In the genomic region with DNA sequence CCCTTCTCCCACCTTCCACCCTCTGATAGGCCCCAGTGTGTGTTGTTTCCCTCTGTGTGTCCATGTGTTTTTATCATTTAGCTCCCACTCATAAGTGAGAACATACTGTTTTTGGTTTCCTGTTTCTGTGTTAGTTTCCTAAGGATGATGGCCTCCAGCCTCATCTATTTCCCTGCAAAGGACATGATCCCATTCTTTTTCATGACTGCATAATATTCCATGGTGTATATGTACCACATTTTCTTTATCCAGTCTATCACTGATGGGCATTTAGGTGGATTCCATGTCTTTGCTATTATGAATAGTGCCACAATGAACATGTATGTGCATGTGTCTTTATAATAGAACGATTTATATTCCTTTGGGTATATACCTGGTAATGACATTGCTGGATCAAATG, we compare ENCODE assay signal across 14 cellular contexts. TPM values are rescaled to one million over a fixed set of nuclear protein-coding genes. Genes with fewer than 3 reads are reported as not detected.
"Had no signal": no experiment of that assay in that cellular context is flagged by ENCODE, and none has a peak within 500 bp of the region (broad histone marks: within the 10 kb centered on the region; RNA-seq: fewer than 3 reads in every experiment).

No MANE protein-coding gene starts in this region.

RNA-seq across cellular contexts. Expression of a gene that starts 6.1 kb away (rescaled TPM):
- total RNA-seq: activated B cell treated with CpG ODN at 0.5 μM for 24 hours; activated CD4-positive, alpha-beta memory T cell treated with anti-CD3 and anti-CD28 coated beads for 36 hours; activated CD4-positive, alpha-beta memory T cell treated with anti-CD3 and anti-CD28 coated beads, Interleukin-2, amount 10 ng/mL, durations not matched to agents 7 days and 5 days; activated CD4-positive, alpha-beta T cell treated with anti-CD3 and anti-CD28 coated beads for 36 hours; activated CD4-positive, alpha-beta T cell treated with anti-CD3 and anti-CD28 coated beads, Interleukin-2, amount 10 ng/mL, durations not matched to agents 24 days and 14 days; activated CD4-positive, alpha-beta T cell treated with anti-CD3 and anti-CD28 coated beads, Interleukin-2, amount 10 ng/mL, durations not matched to agents 7 days and 5 days; activated CD8-positive, alpha-beta memory T cell treated with anti-CD3 and anti-CD28 coated beads for 36 hours; activated CD8-positive, alpha-beta memory T cell treated with anti-CD3 and anti-CD28 coated beads, Interleukin-2, amount 10 ng/mL, durations not matched to agents 7 days and 5 days; activated CD8-positive, alpha-beta T cell treated with anti-CD3 and anti-CD28 coated beads for 36 hours; activated CD8-positive, alpha-beta T cell treated with anti-CD3 and anti-CD28 coated beads, Interleukin-2, amount 10 ng/mL, durations not matched to agents 7 days and 5 days; T-helper 1 cell treated with Interleukin-12 subunit alpha and Interleukin-12 subunit beta and Interleukin-4 antibody, amounts not matched to agents 30 ng/mL and 1 ng/mL, for 36 hours; T-helper 17 cell; T-helper 2 cell treated with Interferon-gamma antibody and Interleukin-4, amounts not matched to agents 100 ng/mL and 5 ng/mL, for 36 hours; WTC11 had no signal

RNA-seq across cellular contexts. Expression of a gene that starts 41.6 kb away (rescaled TPM):
- total RNA-seq: activated B cell treated with CpG ODN at 0.5 μM for 24 hours; activated CD4-positive, alpha-beta memory T cell treated with anti-CD3 and anti-CD28 coated beads for 36 hours; activated CD4-positive, alpha-beta memory T cell treated with anti-CD3 and anti-CD28 coated beads, Interleukin-2, amount 10 ng/mL, durations not matched to agents 7 days and 5 days; activated CD4-positive, alpha-beta T cell treated with anti-CD3 and anti-CD28 coated beads for 36 hours; activated CD4-positive, alpha-beta T cell treated with anti-CD3 and anti-CD28 coated beads, Interleukin-2, amount 10 ng/mL, durations not matched to agents 24 days and 14 days; activated CD4-positive, alpha-beta T cell treated with anti-CD3 and anti-CD28 coated beads, Interleukin-2, amount 10 ng/mL, durations not matched to agents 7 days and 5 days; activated CD8-positive, alpha-beta memory T cell treated with anti-CD3 and anti-CD28 coated beads for 36 hours; activated CD8-positive, alpha-beta memory T cell treated with anti-CD3 and anti-CD28 coated beads, Interleukin-2, amount 10 ng/mL, durations not matched to agents 7 days and 5 days; activated CD8-positive, alpha-beta T cell treated with anti-CD3 and anti-CD28 coated beads for 36 hours; activated CD8-positive, alpha-beta T cell treated with anti-CD3 and anti-CD28 coated beads, Interleukin-2, amount 10 ng/mL, durations not matched to agents 7 days and 5 days; T-helper 1 cell treated with Interleukin-12 subunit alpha and Interleukin-12 subunit beta and Interleukin-4 antibody, amounts not matched to agents 30 ng/mL and 1 ng/mL, for 36 hours; T-helper 17 cell; T-helper 2 cell treated with Interferon-gamma antibody and Interleukin-4, amounts not matched to agents 100 ng/mL and 5 ng/mL, for 36 hours; WTC11 had no signal
